In genomic region chr17:36591434-36592315, GRCh38 we compare ENCODE assay signal across 8 cellular contexts. TPM values are rescaled to one million over a fixed set of nuclear protein-coding genes. Genes with fewer than 3 reads are reported as not detected.
A peak's percentile ranks its signal among the peaks of the same experiment; 100 is the strongest.
DNase-seq lines count a peak whose midpoint lies in the region; ATAC-seq and TF ChIP-seq lines count a peak whose summit lies in the region.

Gene DHRS11, plus strand, starts transcription at chr17:36591879. Its CDS starts 131 bp downstream, at chr17:36592010.

- no peaks in the 10 kb centered on the region for H3K9me3 ChIP-seq in Caco-2
- H3K9me3 ChIP-seq in Peyer's patch, result no peaks in the 10 kb centered on the region
- no peaks in the 10 kb centered on the region for H3K9me3 ChIP-seq in fibroblast of lung (ENCODE audit: control insufficient read depth, insufficient read depth, low read depth, low read length)

- H3K4me3 Mint-ChIP-seq in Caco-2 (ENCODE audit: unreplicated experiment), result peak within 1 kb of the TSS; percentile 86
- H3K4me3 Mint-ChIP-seq in IgD-negative memory B cell, result peak within 1 kb of the TSS; percentile 74 to 91 (median 90)
- H3K4me3 Mint-ChIP-seq in naive thymus-derived CD8-positive, alpha-beta T cell, result peak within 1 kb of the TSS; percentile 72 to 86 (median 80)
- H3K4me3 Mint-ChIP-seq in stimulated activated effector memory CD8-positive, alpha-beta T cell treated with anti-CD3 and anti-CD28 coated beads, Interleukin-12 subunit alpha, Interleukin-12 subunit beta, amount 100 ng/mL, for 72 hours, result peak within 1 kb of the TSS; percentile 69

- peaks cover 24% of the 10 kb centered on the region for H3K4me1 Mint-ChIP-seq in Caco-2 (ENCODE audit: low read depth, unreplicated experiment)
- peaks cover 3 to 16% (median 13%) of the 10 kb centered on the region in 3 donors for H3K4me1 Mint-ChIP-seq in IgD-negative memory B cell
- peaks cover 10 to 39% (median 22%) of the 10 kb centered on the region in 4 donors for H3K4me1 Mint-ChIP-seq in naive thymus-derived CD8-positive, alpha-beta T cell
- peaks cover 37% of the 10 kb centered on the region for H3K4me1 Mint-ChIP-seq in stimulated activated effector memory CD8-positive, alpha-beta T cell treated with anti-CD3 and anti-CD28 coated beads, Interleukin-12 subunit alpha, Interleukin-12 subunit beta, amount 100 ng/mL, for 72 hours

- H2AFZ ChIP-seq in fibroblast of lung (ENCODE audit: low read length), result peak within 1 kb of the TSS; percentile 34

- H4K20me1 ChIP-seq in fibroblast of lung (ENCODE audit: control insufficient read depth, extremely low read depth, insufficient read depth, low read length), result no peaks in the 10 kb centered on the region

- H3K27me3 Mint-ChIP-seq in Caco-2 (ENCODE audit: insufficient read depth, unreplicated experiment), result no peaks in the 10 kb centered on the region
- H3K27me3 Mint-ChIP-seq in IgD-negative memory B cell, result no peaks in the 10 kb centered on the region
- no peaks in the 10 kb centered on the region for H3K27me3 Mint-ChIP-seq in naive thymus-derived CD8-positive, alpha-beta T cell

- H3K9ac ChIP-seq in fibroblast of lung (ENCODE audit: insufficient read depth, low read length), result peak within 1 kb of the TSS; percentile 85

- peak within 1 kb of the TSS; percentile 89 for H3K4me2 ChIP-seq in fibroblast of lung (ENCODE audit: extremely low read depth, insufficient read depth, low read length)

- peak within 1 kb of the TSS; percentile 91 for H3K27ac Mint-ChIP-seq in Caco-2 (ENCODE audit: unreplicated experiment)
- H3K27ac Mint-ChIP-seq in IgD-negative memory B cell, result peak within 1 kb of the TSS; percentile 65 to 90 (median 86)
- peak within 1 kb of the TSS; percentile 50 to 96 (median 82) for H3K27ac Mint-ChIP-seq in naive thymus-derived CD8-positive, alpha-beta T cell
- peak within 1 kb of the TSS; percentile 80 for H3K27ac Mint-ChIP-seq in stimulated activated effector memory CD8-positive, alpha-beta T cell treated with anti-CD3 and anti-CD28 coated beads, Interleukin-12 subunit alpha, Interleukin-12 subunit beta, amount 100 ng/mL, for 72 hours

- POLR2A ChIA-PET in Caco-2 (lab: Charles Lee), result interaction anchor here (2.2 to 2.3 kb wide), 2 partner anchors 10 to 46 kb away, joined by 19 to 35 read pairs; partner anchors contain the start of genes GGNBP2 and MRM1
- POLR2A ChIA-PET in naive thymus-derived CD8-positive, alpha-beta T cell (lab: Charles Lee), result interaction anchor here (0.7 to 2.8 kb wide), 4 partner anchors 11 to 1018 kb away, joined by 3 to 15 read pairs (median 4); partner anchors contain the start of genes MRM1, MYO19 and PIGW

- TF ChIP-seq CTCF in Caco-2 (IDR thresholded peaks at IDR 0.05; ENCODE audit: insufficient read depth in 1 of 2, low read depth in 1 of 2, low read length in 1 of 2, severe bottlenecking in 1 of 2, unreplicated experiment in 1 of 2) (peak in 1 of 2 experiments; percentile 17), Peyer's patch (IDR thresholded peaks at IDR 0.05) (peak in 1 of 6 experiments; percentile 21), fibroblast of lung (conservative IDR thresholded peaks at IDR 0.05 in 1 of 2, IDR thresholded peaks at IDR 0.05 in 1 of 2; ENCODE audit: low read depth in 1 of 2, low read length in 2 of 2) (no peak)

- H3K4me3 ChIP-seq in Caco-2 (ENCODE audit: low read depth, low read length) (peak within 1 kb of the TSS; percentile 96), Peyer's patch (peak within 1 kb of the TSS; percentile 66 to 95 (median 88)), fibroblast of lung (replicated peaks in 1 of 4; ENCODE audit: control extremely low read depth in 1 of 4, insufficient read depth in 1 of 4, low read depth in 3 of 4, low read length in 4 of 4) (peak within 1 kb of the TSS; percentile 56 to 75 (median 64))

- H3K27me3 ChIP-seq in Caco-2 (replicated peaks; ENCODE audit: control insufficient read depth, insufficient read depth, low read length) (no peaks in the 10 kb centered on the region), Peyer's patch (no peaks in the 10 kb centered on the region), fibroblast of lung (ENCODE audit: control insufficient read depth, insufficient read depth, low read length) (no peaks in the 10 kb centered on the region)

- ATAC-seq in GM21367 (IDR thresholded peaks at IDR 0.05; ENCODE audit: unreplicated experiment), result peak; percentile 56
- ATAC-seq in naive thymus-derived CD8-positive, alpha-beta T cell, result peak; percentile 83 to 93
- ATAC-seq in stimulated activated effector memory CD8-positive, alpha-beta T cell treated with anti-CD3 and anti-CD28 coated beads, Interleukin-12 subunit alpha, Interleukin-12 subunit beta, amount 100 ng/mL, for 72 hours, result peak; percentile 93

- H3K4me1 ChIP-seq in Caco-2, result peaks cover 27% of the 10 kb centered on the region
- H3K4me1 ChIP-seq in Peyer's patch, result peaks cover 2 to 45% (median 5%) of the 10 kb centered on the region in 4 donors
- peaks cover 5% of the 10 kb centered on the region for H3K4me1 ChIP-seq in fibroblast of lung (ENCODE audit: control insufficient read depth, extremely low read depth, insufficient read depth, low read length)

- H3K79me2 ChIP-seq in fibroblast of lung (ENCODE audit: control insufficient read depth, insufficient read depth, low read length), result no peaks in the 10 kb centered on the region

- peak; percentile 86 to 91 for DNase-seq in Caco-2
- DNase-seq in Peyer's patch, result peak; percentile 76 to 94 (median 93)
- peak; percentile 46 to 70 for DNase-seq in activated T-helper 1 cell treated with anti-CD3 and anti-CD28 coated beads, Interleukin-2, amount 50 U/mL, for 16 hours (ENCODE audit: low read depth in 1 of 2, low spot score in 1 of 2)
- DNase-seq in fibroblast of lung (ENCODE audit: low read depth in 2 of 2), result peak; percentile 59 to 64
- peak; percentile 29 to 80 (median 64) for DNase-seq in naive thymus-derived CD8-positive, alpha-beta T cell
- DNase-seq in stimulated activated effector memory CD8-positive, alpha-beta T cell treated with anti-CD3 and anti-CD28 coated beads, Interleukin-12 subunit alpha, Interleukin-12 subunit beta, amount 100 ng/mL, for 72 hours (ENCODE audit: low spot score in 2 of 2), result peak; percentile 66 to 84

- intact Hi-C loops in Caco-2 (cut with micrococcal nuclease; ENCODE audit: unreplicated experiment), result loop anchor here (1.0 to 5.0 kb wide), 2 partner anchors 10 to 44 kb away; partner anchors contain the start of gene MRM1

- H3K9me3 Mint-ChIP-seq in Caco-2 (ENCODE audit: unreplicated experiment) (no peaks in the 10 kb centered on the region), IgD-negative memory B cell (no peaks in the 10 kb centered on the region)
- no peaks in the 10 kb centered on the region for H3K9me3 Mint-ChIP-seq in naive thymus-derived CD8-positive, alpha-beta T cell
- no peaks in the 10 kb centered on the region for H3K9me3 Mint-ChIP-seq in stimulated activated effector memory CD8-positive, alpha-beta T cell treated with anti-CD3 and anti-CD28 coated beads, Interleukin-12 subunit alpha, Interleukin-12 subunit beta, amount 100 ng/mL, for 72 hours

- H3K27ac ChIP-seq in Peyer's patch (peak within 1 kb of the TSS; percentile 76 to 90 (median 88)), fibroblast of lung (ENCODE audit: insufficient read depth, low read length) (peak within 1 kb of the TSS; percentile 69)

- TF ChIP-seq POLR2A in Peyer's patch (IDR thresholded peaks at IDR 0.05), result peak; percentile 88

- CTCF ChIA-PET in Caco-2 (lab: Charles Lee), result interaction anchor here (0.5 to 2.7 kb wide), 2 partner anchors 10 to 828 kb away, joined by 3 to 30 read pairs; partner anchors contain the start of gene MRM1

- H3K36me3 ChIP-seq in Caco-2 (ENCODE audit: control insufficient read depth, insufficient read depth, low read length) (peaks cover 9% of the 10 kb centered on the region), Peyer's patch (peaks cover 0 to 33% (median 0%) of the 10 kb centered on the region in 3 donors), fibroblast of lung (ENCODE audit: control insufficient read depth, insufficient read depth, low read length) (peaks cover 4% of the 10 kb centered on the region)

- H3K36me3 Mint-ChIP-seq in Caco-2 (ENCODE audit: insufficient read depth, unreplicated experiment) (peaks cover 81% of the 10 kb centered on the region), IgD-negative memory B cell (peaks cover 5% of the 10 kb centered on the region)
- peaks cover 0 to 33% (median 3%) of the 10 kb centered on the region in 3 donors for H3K36me3 Mint-ChIP-seq in naive thymus-derived CD8-positive, alpha-beta T cell
- peaks cover 52% of the 10 kb centered on the region for H3K36me3 Mint-ChIP-seq in stimulated activated effector memory CD8-positive, alpha-beta T cell treated with anti-CD3 and anti-CD28 coated beads, Interleukin-12 subunit alpha, Interleukin-12 subunit beta, amount 100 ng/mL, for 72 hours

- BruUV-seq in Caco-2 (replicated peaks; lab: Mats Ljungman, UMichigan), result no TSS peak

RNA-seq across cellular contexts. Expression of gene DHRS11, which starts in this region (rescaled TPM):
- total RNA-seq in Caco-2 (2022) (44.7 and 46.9 TPM in 2 replicates), Peyer's patch (100 to 1,000 TPM in 3 of 4 donors, 10 to 100 TPM in 1; 63.5 to 436 (median 424) TPM), fibroblast of lung (3.6 and 5.9 TPM in 2 replicates)
- polyA plus RNA-seq in IgD-negative memory B cell (2.8 TPM), fibroblast of lung (4.6 and 10.9 TPM in 2 replicates)
- 3.4 and 8.7 TPM in 2 replicates for polyA plus RNA-seq in fibroblast of lung (2012)
- polyA minus RNA-seq in fibroblast of lung (ENCODE audit: low replicate concordance), result 25.7 and 57.6 TPM in 2 replicates
- total RNA-seq in naive thymus-derived CD8-positive, alpha-beta T cell, result 1 to 10 TPM; 8.3 to 9.1 TPM
- polyA plus RNA-seq in naive thymus-derived CD8-positive, alpha-beta T cell, result 1 to 10 TPM; 3.8 to 5.5 (median 4.6) TPM

Comparison
In these comparisons a context has a peak if more than half of its experiments do, and no peak if none do; other contexts are left out.
1. Peak in every context shown above with its lines: DNase-seq, ATAC-seq, H3K4me3 ChIP-seq and H3K27ac ChIP-seq.